In the genomic region with DNA sequence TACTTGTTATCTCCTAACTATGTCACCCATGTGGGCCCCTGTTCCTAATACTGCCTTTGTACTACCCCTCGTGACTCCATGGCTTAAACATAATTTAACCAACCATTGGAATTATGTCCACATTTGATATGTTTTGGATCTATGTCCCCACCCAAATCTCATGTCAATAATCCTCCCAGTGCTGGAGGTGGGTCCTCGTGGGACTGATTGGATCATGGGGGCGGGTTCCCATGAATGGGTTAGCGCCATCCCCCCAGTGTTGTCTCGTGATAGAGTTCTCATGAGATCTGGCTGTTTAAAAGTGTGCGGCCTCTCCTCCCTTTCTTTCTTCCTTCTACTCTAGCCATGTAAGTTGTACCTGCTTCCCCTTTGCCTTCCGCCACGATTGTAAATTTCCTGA, we compare ENCODE assay signal across 13 cellular contexts. TPM values are rescaled to one million over a fixed set of nuclear protein-coding genes. Genes with fewer than 3 reads are reported as not detected.
DNase-seq lines count a peak whose midpoint lies in the region; ATAC-seq and TF ChIP-seq lines count a peak whose summit lies in the region.
"Had no signal": no experiment of that assay in that cellular context is flagged by ENCODE, and none has a peak within 500 bp of the region (broad histone marks: within the 10 kb centered on the region; RNA-seq: fewer than 3 reads in every experiment).

No MANE protein-coding gene starts in this region.

- no peak for DNase-seq in CD8-positive, alpha-beta memory T cell
- DNase-seq in naive thymus-derived CD4-positive, alpha-beta T cell: no peak
- DNase-seq in vagina (ENCODE audit: extremely low spot score in 2 of 2) (no peak), uterus (no peak), left ventricle myocardium superior (no peak)
- DNase-seq: activated gamma-delta T cell treated with Interleukin-2 at 50 U/mL for 16 hours; effector memory CD8-positive, alpha-beta T cell; NCI-H1105 had no signal

- H3K4me3 Mint-ChIP-seq in CD8-positive, alpha-beta memory T cell: peak overlapping the region in 3 of 7 donors; percentile 60 to 84 (median 78)
- peak overlapping the region; percentile 77 for H3K4me3 Mint-ChIP-seq in activated naive CD8-positive, alpha-beta T cell
- H3K4me3 Mint-ChIP-seq in naive thymus-derived CD4-positive, alpha-beta T cell: peak overlapping the region in 9 of 10 donors; percentile 20 to 93 (median 81)

- peaks cover 10 to 40% (median 21%) of the 10 kb centered on the region in 10 experiments; a peak in 19 of 20 replicates for H3K4me1 ChIP-seq in BLaER1 treated with 17β-estradiol and CSF1 and Interleukin-3, amounts not matched to agents 10 nM and 100 nM
- no peaks in the 10 kb centered on the region for H3K4me1 ChIP-seq in CD8-positive, alpha-beta memory T cell (ENCODE audit: insufficient read depth, low read length)
- H3K4me1 ChIP-seq in naive thymus-derived CD4-positive, alpha-beta T cell (ENCODE audit: control insufficient read depth in 2 of 2, insufficient read depth in 2 of 2, low read length in 2 of 2): peaks cover 0 to 10% of the 10 kb centered on the region in 2 donors
- H3K4me1 ChIP-seq in vagina: peaks cover 11% of the 10 kb centered on the region
- H3K4me1 ChIP-seq in uterus: no peaks in the 10 kb centered on the region

- no peaks in the 10 kb centered on the region for H3K36me3 ChIP-seq in BLaER1 treated with 17β-estradiol and CSF1 and Interleukin-3, amounts not matched to agents 10 nM and 100 nM
- H3K36me3 ChIP-seq in CD8-positive, alpha-beta memory T cell (ENCODE audit: insufficient read depth, low read length): no peaks in the 10 kb centered on the region
- no peaks in the 10 kb centered on the region for H3K36me3 ChIP-seq in naive thymus-derived CD4-positive, alpha-beta T cell (ENCODE audit: control insufficient read depth in 2 of 3, insufficient read depth in 3 of 3, low read length in 3 of 3)
- H3K36me3 ChIP-seq in vagina (no peaks in the 10 kb centered on the region), uterus (no peaks in the 10 kb centered on the region)

- intact Hi-C loops in naive thymus-derived CD4-positive, alpha-beta T cell (cut with micrococcal nuclease): loop anchor here (1.0 to 2.0 kb wide), 3 partner anchors 10 to 33 kb away; partner anchors contain the start of gene SETD4 (in 2 of the 2)
- intact Hi-C loops in vagina (cut with DNase I): no loop called here
- intact Hi-C loops in uterus (cut with DNase I; ENCODE audit: low total_unique reads): no loop called here
- intact Hi-C loops in left ventricle myocardium superior (cut with micrococcal nuclease): no loop called here

- H3K27ac ChIP-seq in BLaER1 treated with 17β-estradiol and CSF1 and Interleukin-3, amounts not matched to agents 10 nM and 100 nM: peak overlapping the region in 8 of 11 experiments; percentile 34 to 67 (median 56); a peak in 12 of 22 replicates
- peak overlapping the region; percentile 46 for H3K27ac ChIP-seq in CD8-positive, alpha-beta memory T cell (ENCODE audit: low read depth, low read length)
- peak overlapping the region; percentile 66 for H3K27ac ChIP-seq in naive thymus-derived CD4-positive, alpha-beta T cell (ENCODE audit: low read depth, low read length)
- H3K27ac ChIP-seq in vagina (no peak overlapping the region), uterus (no peak overlapping the region)
- H3K27ac ChIP-seq: KMS-11 had no signal

- peak overlapping the region in 1 of 11 experiments; percentile 44; a peak in 1 of 22 replicates for H3K9ac ChIP-seq in BLaER1 treated with 17β-estradiol and CSF1 and Interleukin-3, amounts not matched to agents 10 nM and 100 nM
- H3K9ac ChIP-seq: KMS-11 had no signal

- H3K4me2 ChIP-seq in BLaER1 treated with 17β-estradiol and CSF1 and Interleukin-3, amounts not matched to agents 10 nM and 100 nM: peak overlapping the region in 10 of 11 experiments; percentile 50 to 74 (median 56); a peak in 17 of 22 replicates
- H3K4me2 ChIP-seq: KMS-11, smooth muscle cell had no signal

- H3K27me3 ChIP-seq in BLaER1 treated with 17β-estradiol and CSF1 and Interleukin-3, amounts not matched to agents 10 nM and 100 nM: no peaks in the 10 kb centered on the region
- no peaks in the 10 kb centered on the region for H3K27me3 ChIP-seq in CD8-positive, alpha-beta memory T cell (ENCODE audit: insufficient read depth, low read length, poor library complexity, severe bottlenecking)
- no peaks in the 10 kb centered on the region for H3K27me3 ChIP-seq in naive thymus-derived CD4-positive, alpha-beta T cell (ENCODE audit: control insufficient read depth in 2 of 2, insufficient read depth in 2 of 2, low read length in 2 of 2)
- H3K27me3 ChIP-seq in vagina: no peaks in the 10 kb centered on the region
- H3K27me3 ChIP-seq in uterus: no peaks in the 10 kb centered on the region

- POLR2A ChIA-PET in CD8-positive, alpha-beta memory T cell (lab: Charles Lee): interaction anchor here (0.6 kb wide), 1 partner anchor 19 kb away, joined by 4 read pairs; the partner anchor contains the start of gene SETD4
- POLR2A ChIA-PET in naive thymus-derived CD4-positive, alpha-beta T cell (lab: Charles Lee): interaction anchor here (2.1 to 4.1 kb wide), 2 partner anchors 10 to 19 kb away, joined by 17 to 30 read pairs; partner anchors contain the start of genes CBR1 and SETD4

- no peaks in the 10 kb centered on the region for H3K9me3 Mint-ChIP-seq in CD8-positive, alpha-beta memory T cell
- H3K9me3 Mint-ChIP-seq in activated naive CD8-positive, alpha-beta T cell (ENCODE audit: low read depth): no peaks in the 10 kb centered on the region
- peaks cover 0 to 6% (median 0%) of the 10 kb centered on the region in 11 donors for H3K9me3 Mint-ChIP-seq in naive thymus-derived CD4-positive, alpha-beta T cell
- H3K9me3 Mint-ChIP-seq: effector memory CD8-positive, alpha-beta T cell had no signal

- H3K4me1 Mint-ChIP-seq in CD8-positive, alpha-beta memory T cell: peaks cover 8 to 22% (median 12%) of the 10 kb centered on the region in 3 donors
- peaks cover 26% of the 10 kb centered on the region for H3K4me1 Mint-ChIP-seq in activated naive CD8-positive, alpha-beta T cell (ENCODE audit: low read depth)
- peaks cover 8 to 42% (median 34%) of the 10 kb centered on the region in 7 donors for H3K4me1 Mint-ChIP-seq in naive thymus-derived CD4-positive, alpha-beta T cell

- peak overlapping the region in 4 of 8 donors; percentile 80 to 92 (median 88) for H3K27ac Mint-ChIP-seq in CD8-positive, alpha-beta memory T cell
- H3K27ac Mint-ChIP-seq in activated naive CD8-positive, alpha-beta T cell: peak overlapping the region; percentile 94
- H3K27ac Mint-ChIP-seq in naive thymus-derived CD4-positive, alpha-beta T cell: peak overlapping the region in 7 of 9 donors; percentile 94 to 99 (median 98)

- CTCF ChIA-PET in CD8-positive, alpha-beta memory T cell (lab: Charles Lee): no interaction called here
- CTCF ChIA-PET in naive thymus-derived CD4-positive, alpha-beta T cell (lab: Charles Lee): interaction anchor here (1.0 to 1.2 kb wide), 2 partner anchors 46 to 62 kb away, joined by 3 to 5 read pairs; no protein-coding TSS in a partner anchor

- no peak for ATAC-seq in naive thymus-derived CD4-positive, alpha-beta T cell
- ATAC-seq in GM19455 (IDR thresholded peaks at IDR 0.05; ENCODE audit: unreplicated experiment) (no peak), left ventricle myocardium superior (no peak)

- no peaks in the 10 kb centered on the region for H4K20me1 ChIP-seq in BLaER1 treated with 17β-estradiol and CSF1 and Interleukin-3, amounts not matched to agents 10 nM and 100 nM

- peaks cover 0 to 4% (median 0%) of the 10 kb centered on the region in 11 experiments; a peak in 1 of 22 replicates for H3K9me3 ChIP-seq in BLaER1 treated with 17β-estradiol and CSF1 and Interleukin-3, amounts not matched to agents 10 nM and 100 nM (replicated peaks in 1 of 11)
- no peaks in the 10 kb centered on the region for H3K9me3 ChIP-seq in CD8-positive, alpha-beta memory T cell (ENCODE audit: low read length)
- H3K9me3 ChIP-seq in naive thymus-derived CD4-positive, alpha-beta T cell (ENCODE audit: control insufficient read depth in 2 of 3, low read length in 3 of 3): no peaks in the 10 kb centered on the region
- H3K9me3 ChIP-seq in vagina (no peaks in the 10 kb centered on the region), uterus (no peaks in the 10 kb centered on the region)

- TF ChIP-seq CTCF in vagina (IDR thresholded peaks at IDR 0.05): no peak
- no peak for TF ChIP-seq CTCF in uterus (IDR thresholded peaks at IDR 0.05)

- TF ChIP-seq POLR2A in vagina (IDR thresholded peaks at IDR 0.05): no peak
- TF ChIP-seq POLR2A in uterus (IDR thresholded peaks at IDR 0.05): no peak

- H3K4me3 ChIP-seq in BLaER1 treated with 17β-estradiol and CSF1 and Interleukin-3, amounts not matched to agents 10 nM and 100 nM: no peak overlapping the region
- peak overlapping the region; percentile 49 for H3K4me3 ChIP-seq in CD8-positive, alpha-beta memory T cell (ENCODE audit: low read length)
- H3K4me3 ChIP-seq in naive thymus-derived CD4-positive, alpha-beta T cell (ENCODE audit: low read length): no peak overlapping the region
- H3K4me3 ChIP-seq in vagina (no peak overlapping the region), uterus (no peak overlapping the region)
- H3K4me3 ChIP-seq: smooth muscle cell had no signal

- no peaks in the 10 kb centered on the region for H3K27me3 Mint-ChIP-seq in CD8-positive, alpha-beta memory T cell
- no peaks in the 10 kb centered on the region for H3K27me3 Mint-ChIP-seq in activated naive CD8-positive, alpha-beta T cell
- no peaks in the 10 kb centered on the region for H3K27me3 Mint-ChIP-seq in naive thymus-derived CD4-positive, alpha-beta T cell
- H3K27me3 Mint-ChIP-seq: effector memory CD8-positive, alpha-beta T cell had no signal

- peaks cover 0 to 5% (median 0%) of the 10 kb centered on the region in 3 donors for H3K36me3 Mint-ChIP-seq in CD8-positive, alpha-beta memory T cell
- H3K36me3 Mint-ChIP-seq in activated naive CD8-positive, alpha-beta T cell: no peaks in the 10 kb centered on the region
- H3K36me3 Mint-ChIP-seq in naive thymus-derived CD4-positive, alpha-beta T cell: peaks cover 0 to 22% (median 3%) of the 10 kb centered on the region in 5 donors

RNA-seq across cellular contexts. Expression of gene CBR1, which starts 9.8 kb away (rescaled TPM):
- total RNA-seq in CD8-positive, alpha-beta memory T cell: 10 to 100 TPM; 37.6 to 39.3 TPM
- 39.2 TPM for polyA plus RNA-seq in CD8-positive, alpha-beta memory T cell
- 10 to 100 TPM in 3 of 5 experiments, 1 to 10 TPM in 2; 6.0 to 51.1 (median 22.1) TPM for total RNA-seq in naive thymus-derived CD4-positive, alpha-beta T cell
- polyA plus RNA-seq in naive thymus-derived CD4-positive, alpha-beta T cell: 10 to 100 TPM; 54.9 to 59.7 TPM
- total RNA-seq in vagina (369 TPM), uterus (100 to 1,000 TPM in 1 of 4 donors, 10 to 100 TPM in 3; 35.7 to 152 (median 57.9) TPM), left ventricle myocardium superior (25.8 TPM)

RNA-seq across cellular contexts. Expression of gene SETD4, which starts 19.3 kb away (rescaled TPM):
- total RNA-seq in CD8-positive, alpha-beta memory T cell: 10 to 100 TPM; 20.2 to 20.5 TPM
- 8.0 TPM for polyA plus RNA-seq in CD8-positive, alpha-beta memory T cell
- 10 to 100 TPM; 17.1 to 31.5 (median 20.9) TPM for total RNA-seq in naive thymus-derived CD4-positive, alpha-beta T cell
- 10 to 100 TPM in 1 of 2 donors, 1 to 10 TPM in 1; 6.7 to 14.0 TPM for polyA plus RNA-seq in naive thymus-derived CD4-positive, alpha-beta T cell
- total RNA-seq in vagina (28.7 TPM), uterus (10 to 100 TPM; 12.4 to 35.6 (median 22.3) TPM), left ventricle myocardium superior (10.3 TPM)

RNA-seq across cellular contexts. Expression of gene CBR3, which starts 55.2 kb away (rescaled TPM):
- 1 to 10 TPM; 7.6 to 7.9 TPM for total RNA-seq in CD8-positive, alpha-beta memory T cell
- polyA plus RNA-seq in CD8-positive, alpha-beta memory T cell: 2.3 TPM
- total RNA-seq in naive thymus-derived CD4-positive, alpha-beta T cell: 10 to 100 TPM in 1 of 5 experiments, 1 to 10 TPM in 4; 1.3 to 22.5 (median 5.8) TPM
- polyA plus RNA-seq in naive thymus-derived CD4-positive, alpha-beta T cell: 1 to 10 TPM; 5.0 to 5.6 TPM
- total RNA-seq in vagina: 45.2 TPM
- total RNA-seq in uterus: 1 to 10 TPM; 2.6 to 7.3 (median 5.2) TPM
- 2.6 TPM for total RNA-seq in left ventricle myocardium superior

Comparison
In these comparisons a context has a peak if more than half of its experiments do, and no peak if none do; other contexts are left out.
1. H3K27ac ChIP-seq: peak in BLaER1 treated with 17β-estradiol and CSF1 and Interleukin-3, amounts not matched to agents 10 nM and 100 nM (8 of 11), CD8-positive, alpha-beta memory T cell (single experiment) and naive thymus-derived CD4-positive, alpha-beta T cell (single experiment); none in vagina (single experiment) and uterus (0 of 2).
2. intact Hi-C loops: an anchor here in naive thymus-derived CD4-positive, alpha-beta T cell (1.0 to 2.0 kb wide); none called in vagina, uterus and left ventricle myocardium superior.